19 cellular contexts compared by ENCODE assay signal in genomic region chr17:8487130-8487645, GRCh38. TPM values are rescaled to one million over a fixed set of nuclear protein-coding genes. Genes with fewer than 3 reads are reported as not detected.
DNase-seq lines count a peak whose midpoint lies in the region; ATAC-seq, FAIRE-seq and TF ChIP-seq lines count a peak whose summit lies in the region.
"Had no signal": no experiment of that assay in that cellular context is flagged by ENCODE, and none has a peak within 500 bp of the region (broad histone marks: within the 10 kb centered on the region; RNA-seq: fewer than 3 reads in every experiment).

No MANE protein-coding gene starts in this region.

- no peak for FAIRE-seq in HepG2 (lab: Jason Lieb, UNC)
- FAIRE-seq: A549, D721Med, G401.6, GM12891, GM19239, HTR-8/SVneo had no signal

- TF ChIP-seq CTCF in chondrocyte (IDR thresholded peaks at IDR 0.05) (no peak), HepG2 (CRISPR knock-in tag; IDR thresholded peaks at IDR 0.05) (no peak), transverse colon (IDR thresholded peaks at IDR 0.05) (no peak)

- no peak overlapping the region for H2AFZ ChIP-seq in HepG2 (ENCODE audit: low read length)

- BruUV-seq in HepG2 (replicated peaks; lab: Mats Ljungman, UMichigan): no TSS peak

- H3K27ac ChIP-seq in HepG2 (ENCODE audit: extremely low read length, insufficient read depth, low read length) (no peak overlapping the region), transverse colon (no peak overlapping the region)
- H3K27ac ChIP-seq: 22Rv1, A549, C4-2B had no signal

- POLR2A ChIA-PET in HepG2 (lab: Yijun Ruan, JAX): no interaction called here

- ATAC-seq in HepG2 (no peak), HG03521 (IDR thresholded peaks at IDR 0.05; ENCODE audit: unreplicated experiment) (no peak), Right ventricle myocardium inferior (no peak)
- no peak for ATAC-seq in activated CD4-positive, CD25-positive, alpha-beta regulatory T cell treated with anti-CD3 and anti-CD28 coated beads, Interleukin-2, amount 50 U/mL, for 24 hours

- TF ChIP-seq RAD21 in HepG2 (CRISPR knock-in tag; IDR thresholded peaks at IDR 0.05): no peak

- 91% methylated on average over 15 of the region's 19 CpGs for WGBS in HepG2 (ENCODE audit: low lambda C conversion rate)
- 81 to 92% methylated on average over 8 to 19 of the region's 19 CpGs for WGBS in transverse colon (ENCODE audit: low coverage in 1 of 2), 2 donors

- no peak for TF ChIP-seq EP300 in HepG2 (IDR thresholded peaks at IDR 0.05; ENCODE audit: low read depth in 2 of 2, low read length in 2 of 2)
- TF ChIP-seq EP300 in HepG2 (CRISPR knock-in tag; IDR thresholded peaks at IDR 0.05; ENCODE audit: borderline replicate concordance): no peak
- no peak for TF ChIP-seq EP300 in transverse colon (IDR thresholded peaks at IDR 0.05; ENCODE audit: low read depth)

- H3K9ac ChIP-seq in HepG2 (ENCODE audit: insufficient read depth, low read depth, low read length): no peak overlapping the region

- H3K36me3 Mint-ChIP-seq in activated T-cell treated with anti-CD3 and anti-CD28 coated beads, Interleukin-2, amount 50 U/mL, for 24 hours (ENCODE audit: low read depth): peaks cover 80% of the 10 kb centered on the region
- peaks cover 65% of the 10 kb centered on the region for H3K36me3 Mint-ChIP-seq in chondrocyte (ENCODE audit: low read depth)

- H3K36me3 ChIP-seq in HepG2 (replicated peaks in 1 of 2; ENCODE audit: control insufficient read depth in 1 of 2, insufficient read depth in 2 of 2, low read length in 2 of 2) (peaks cover 37 to 91% of the 10 kb centered on the region in 2 experiments), transverse colon (peaks cover 0 to 8% (median 4%) of the 10 kb centered on the region in 4 donors)

- H3K4me3 Mint-ChIP-seq in activated T-cell treated with anti-CD3 and anti-CD28 coated beads, Interleukin-2, amount 50 U/mL, for 24 hours: no peak overlapping the region
- no peak overlapping the region for H3K4me3 Mint-ChIP-seq in chondrocyte (ENCODE audit: unreplicated experiment)
- H3K4me3 Mint-ChIP-seq: CD4-positive, alpha-beta T cell had no signal

- intact Hi-C loops in HepG2 (cut with micrococcal nuclease; ENCODE audit: unreplicated experiment) (no loop called here), Right ventricle myocardium inferior (cut with DNase I) (no loop called here), transverse colon (cut with DNase I; ENCODE audit: low total_unique reads) (no loop called here)

- H4K20me1 ChIP-seq in HepG2 (ENCODE audit: insufficient read depth, low read length): no peaks in the 10 kb centered on the region

- peaks cover 19% of the 10 kb centered on the region for H3K9me3 Mint-ChIP-seq in activated T-cell treated with anti-CD3 and anti-CD28 coated beads, Interleukin-2, amount 50 U/mL, for 24 hours
- peaks cover 8% of the 10 kb centered on the region for H3K9me3 Mint-ChIP-seq in chondrocyte (ENCODE audit: low read depth)

- H3K9me3 ChIP-seq in HepG2 (ENCODE audit: low read length) (peaks cover 5% of the 10 kb centered on the region; the same call in 1 of the 2 replicates), transverse colon (no peaks in the 10 kb centered on the region)
- H3K9me3 ChIP-seq: Caco-2 had no signal

- H3K4me2 ChIP-seq in HepG2 (ENCODE audit: low read depth, low read length): no peak overlapping the region
- H3K4me2 ChIP-seq: A549 had no signal

- H3K27me3 Mint-ChIP-seq in activated T-cell treated with anti-CD3 and anti-CD28 coated beads, Interleukin-2, amount 50 U/mL, for 24 hours: no peaks in the 10 kb centered on the region
- H3K27me3 Mint-ChIP-seq in chondrocyte (ENCODE audit: low read depth): no peaks in the 10 kb centered on the region
- H3K27me3 Mint-ChIP-seq: CD4-positive, alpha-beta T cell had no signal

- no peak overlapping the region for H3K4me3 ChIP-seq in HepG2 (replicated peaks in 1 of 3; ENCODE audit: insufficient read depth in 1 of 3, low read depth in 2 of 3, low read length in 3 of 3)
- H3K4me3 ChIP-seq in transverse colon: no peak overlapping the region
- H3K4me3 ChIP-seq: A549 had no signal

- no peaks in the 10 kb centered on the region for H3K79me2 ChIP-seq in HepG2 (ENCODE audit: insufficient read depth, low read length)

- no peaks in the 10 kb centered on the region for H3K4me1 Mint-ChIP-seq in activated T-cell treated with anti-CD3 and anti-CD28 coated beads, Interleukin-2, amount 50 U/mL, for 24 hours (ENCODE audit: low read depth)
- H3K4me1 Mint-ChIP-seq in chondrocyte (ENCODE audit: low read depth): peaks cover 19% of the 10 kb centered on the region

- in situ Hi-C loops in HepG2 (cut with HindIII; ENCODE audit: extremely low pct_ligation_motif_present, low pct_unique_long_range_greater_than_20kb) (no loop called here), transverse colon (cut with MboI; ENCODE audit: low pct_ligation_motif_present in 1 of 4, low pct_unique_long_range_greater_than_20kb in 1 of 4, low sequenced_read_pairs in 3 of 4) (no loop called here)

- no peak for DNase-seq in activated T-cell treated with anti-CD3 and anti-CD28 coated beads, Interleukin-2, amount 50 U/mL, for 24 hours
- DNase-seq in activated T-cell treated with anti-CD3 and anti-CD28 coated beads, Interleukin-2, amount 50 U/mL, for 1 hour: no peak
- DNase-seq in chondrocyte (ENCODE audit: low spot score) (no peak), HepG2 (ENCODE audit: low spot score) (no peak), Right ventricle myocardium inferior (ENCODE audit: missing footprints) (no peak), transverse colon (no peak)
- DNase-seq: AML-193; Caco-2; CD4-positive, alpha-beta T cell had no signal

- CTCF ChIA-PET in HepG2 (lab: Yijun Ruan, JAX; ENCODE audit: low intra/inter-chr PET ratio, low total read pairs): no interaction called here

- peak overlapping the region; percentile 41 for H3K27ac Mint-ChIP-seq in activated T-cell treated with anti-CD3 and anti-CD28 coated beads, Interleukin-2, amount 50 U/mL, for 24 hours
- peak overlapping the region; percentile 39 for H3K27ac Mint-ChIP-seq in chondrocyte (ENCODE audit: unreplicated experiment)
- H3K27ac Mint-ChIP-seq: CD4-positive, alpha-beta T cell had no signal

- H3K27me3 ChIP-seq in HepG2 (ENCODE audit: control insufficient read depth in 1 of 2, insufficient read depth in 2 of 2, low read length in 2 of 2) (no peaks in the 10 kb centered on the region), transverse colon (no peaks in the 10 kb centered on the region)

- no peak for TF ChIP-seq POLR2A in HepG2 (IDR thresholded peaks at IDR 0.05; ENCODE audit: insufficient read depth in 1 of 2, low read depth in 2 of 2, low read length in 2 of 2)
- TF ChIP-seq POLR2A in transverse colon (IDR thresholded peaks at IDR 0.05): no peak

- H3K4me1 ChIP-seq in HepG2 (ENCODE audit: insufficient read depth, low read length) (peaks cover 9% of the 10 kb centered on the region; the same call in 1 of the 2 replicates), transverse colon (no peaks in the 10 kb centered on the region)
- H3K4me1 ChIP-seq: A549, Caco-2 had no signal

TF ChIP-seq in HepG2, 621 proteins besides CTCF, POLR2A, EP300 and RAD21:
- no peak for TF ChIP-seq ZNF816 (CRISPR knock-in tag; IDR thresholded peaks at IDR 0.05; ENCODE audit: borderline replicate concordance)
- no peak for TF ChIP-seq JUND (CRISPR knock-in tag; IDR thresholded peaks at IDR 0.05)
- no peak for TF ChIP-seq ETV5 (CRISPR knock-in tag; IDR thresholded peaks at IDR 0.05; ENCODE audit: borderline replicate concordance)
- TF ChIP-seq AGO2 (optimal IDR thresholded peaks at IDR 0.05; ENCODE audit: low read depth, low read length): peak; percentile 55
- TF ChIP-seq ESRRA (CRISPR knock-in tag; IDR thresholded peaks at IDR 0.05; ENCODE audit: low read depth): no peak
- no peak for TF ChIP-seq HNRNPLL (IDR thresholded peaks at IDR 0.05; ENCODE audit: low read depth, low read length, poor library complexity, severe bottlenecking)
TF ChIP-seq in HepG2: peak in this region for 1.

RNA-seq across cellular contexts. Expression of gene NDEL1, which starts 51.5 kb away (rescaled TPM):
- 112 to 120 TPM (median 115 TPM) in 3 replicates for total RNA-seq in chondrocyte
- total RNA-seq in HepG2 (2016; rRNA removed; fragmentation: Illumina TruSeq; extraction: Trizol): 47.8 and 59.8 TPM in 2 replicates
- 23.8 and 26.3 TPM in 2 replicates for total RNA-seq in HepG2 (2016; cell fraction: cytosol; rRNA removed; fragmentation: Illumina TruSeq; extraction: Trizol; ENCODE audit: low read depth)
- 40.4 and 58.0 TPM in 2 replicates for total RNA-seq in HepG2 (2016; cell fraction: insoluble cytoplasmic fraction; rRNA removed; fragmentation: Illumina TruSeq; extraction: Trizol)
- 38.8 and 39.0 TPM in 2 replicates for total RNA-seq in HepG2 (2016; cell fraction: membrane; rRNA removed; fragmentation: Illumina TruSeq; extraction: Trizol)
- total RNA-seq in HepG2 (2016; cell fraction: nucleus; rRNA removed; fragmentation: Illumina TruSeq; extraction: Trizol): 76.2 and 88.4 TPM in 2 replicates
- 119 and 153 TPM in 2 replicates for polyA plus RNA-seq in HepG2 (2011; rRNA removed)
- 90.0 and 106 TPM in 2 replicates for polyA plus RNA-seq in HepG2 (2011; cell fraction: cytosol; rRNA removed)
- 348 and 472 TPM in 2 replicates for polyA plus RNA-seq in HepG2 (2011; cell fraction: nucleus; rRNA removed)
- 71.7 and 87.0 TPM in 2 replicates for polyA plus RNA-seq in HepG2 (2012)
- polyA plus RNA-seq in HepG2 (2016; cell fraction: cytosol; fragmentation: Illumina TruSeq; extraction: Trizol; ENCODE audit: low read depth): 9.5 and 11.4 TPM in 2 replicates
- polyA plus RNA-seq in HepG2 (2016; cell fraction: insoluble cytoplasmic fraction; fragmentation: Illumina TruSeq; extraction: Trizol; ENCODE audit: low read depth): 50.5 and 54.1 TPM in 2 replicates
- 25.5 and 26.4 TPM in 2 replicates for polyA plus RNA-seq in HepG2 (2016; cell fraction: membrane; fragmentation: Illumina TruSeq; extraction: Trizol; ENCODE audit: low read depth)
- 93.0 and 99.2 TPM in 2 replicates for polyA plus RNA-seq in HepG2 (2016; cell fraction: nucleus; fragmentation: Illumina TruSeq; extraction: Trizol; ENCODE audit: insufficient read depth, low read depth)
- 50.7 and 124 TPM in 2 replicates for polyA minus RNA-seq in HepG2 (2011; rRNA and poly(A)+ RNA removed; ENCODE audit: low replicate concordance)
- 38.6 and 48.1 TPM in 2 replicates for polyA minus RNA-seq in HepG2 (2011; cell fraction: cytosol; rRNA and poly(A)+ RNA removed)
- polyA minus RNA-seq in HepG2 (2011; cell fraction: nucleus; rRNA and poly(A)+ RNA removed): 217 and 240 TPM in 2 replicates
- 29.2 TPM for total RNA-seq in Right ventricle myocardium inferior
- 10 to 100 TPM; 28.3 to 82.4 (median 77.2) TPM for total RNA-seq in transverse colon
